Comparison of ENCODE assay signal across 8 cellular contexts in the genomic region with DNA sequence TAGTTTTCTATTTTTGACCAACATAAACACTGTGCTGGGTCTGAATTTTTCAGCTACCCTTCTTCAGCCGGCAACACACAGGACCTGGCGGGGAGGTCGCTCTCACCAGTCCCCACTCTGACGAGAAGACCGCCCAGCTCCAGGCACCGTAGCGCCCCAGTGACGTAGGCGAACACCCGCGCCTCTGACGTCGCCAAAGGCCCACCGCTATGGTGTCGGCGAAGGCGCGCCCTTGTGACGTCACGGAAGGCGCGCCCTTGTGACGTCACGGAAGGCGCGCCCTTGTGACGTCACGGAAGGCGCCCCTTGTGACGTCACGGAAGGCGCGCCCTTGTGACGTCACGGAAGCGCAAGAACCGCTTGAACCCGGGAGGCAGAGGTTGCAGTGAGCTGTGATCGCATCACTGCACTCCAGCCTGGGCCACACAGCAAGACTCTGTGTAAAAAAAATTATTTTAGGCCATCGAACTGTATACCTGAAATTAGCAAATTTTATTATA.
DNase-seq lines count a peak whose midpoint lies in the region; ATAC-seq and TF ChIP-seq lines count a peak whose summit lies in the region.
"Not testable (repeated sequence)": the region's sequence is repeated elsewhere in the genome, so short reads cannot be mapped to it uniquely, and the experiment has no call there.

No MANE protein-coding gene starts in this region.

- peak overlapping the region; percentile 91 to 98 (median 96) for H3K27ac Mint-ChIP-seq in CD4-positive, alpha-beta memory T cell
- peak overlapping the region; percentile 59 to 61 for H3K27ac Mint-ChIP-seq in T-cell

- not testable (repeated sequence) for H3K4me1 Mint-ChIP-seq in CD4-positive, alpha-beta memory T cell; T-cell

- not testable (repeated sequence) for H3K4me1 ChIP-seq in CD4-positive, alpha-beta memory T cell (ENCODE audit: insufficient read depth, low read length); effector memory CD4-positive, alpha-beta T cell (ENCODE audit: control insufficient read depth, insufficient read depth, low read length, poor library complexity, severe bottlenecking); mucosa of descending colon (ENCODE audit: low read depth)

- POLR2A ChIA-PET in CD4-positive, alpha-beta memory T cell (lab: Charles Lee; ENCODE audit: partially characterized antibody), result interaction anchor here (0.7 kb wide), 1 partner anchor 154 kb away, joined by 3 read pairs; a partner anchor contains a TSS
- POLR2A ChIA-PET in T-cell (lab: Charles Lee), result interaction anchor here (0.6 to 0.7 kb wide), 2 partner anchors 1251 to 1582 kb away, joined by 3 to 4 read pairs; a partner anchor contains a TSS

- H3K36me3 Mint-ChIP-seq in CD4-positive, alpha-beta memory T cell; T-cell: not testable (repeated sequence)

- not testable (repeated sequence) for H3K9me3 Mint-ChIP-seq in CD4-positive, alpha-beta memory T cell; T-cell

- H3K4me3 Mint-ChIP-seq in CD4-positive, alpha-beta memory T cell, result peak overlapping the region; percentile 77 to 89 (median 86)
- peak overlapping the region; percentile 60 to 76 (median 74) for H3K4me3 Mint-ChIP-seq in T-cell

- not testable (repeated sequence) for H3K36me3 ChIP-seq in CD4-positive, alpha-beta memory T cell (ENCODE audit: insufficient read depth, low read length); effector memory CD4-positive, alpha-beta T cell (ENCODE audit: control insufficient read depth, insufficient read depth, low read length); mucosa of descending colon (ENCODE audit: low read depth)

- intact Hi-C loops in CD4-positive, alpha-beta memory T cell (cut with micrococcal nuclease); mucosa of descending colon (cut with DNase I, micrococcal nuclease): not testable (repeated sequence)

- not testable (repeated sequence) for H3K27me3 ChIP-seq in CD4-positive, alpha-beta memory T cell (ENCODE audit: insufficient read depth, low read length); effector memory CD4-positive, alpha-beta T cell (replicated peaks; ENCODE audit: control insufficient read depth, insufficient read depth, low read length, poor library complexity, severe bottlenecking)

- peak; percentile 67 to 81 (median 79) for DNase-seq in CD4-positive, alpha-beta memory T cell
- peak in 32 of 34 experiments; percentile 13 to 87 (median 68) for DNase-seq in T-cell
- DNase-seq in activated T-cell treated with anti-CD3 and anti-CD28 coated beads, Interleukin-2, amount 50 U/mL, for 48 hours, result peak; percentile 83 to 85
- peak; percentile 47 to 57 (median 53) for DNase-seq in effector memory CD4-positive, alpha-beta T cell
- peak in 2 of 3 donors; percentile 10 to 46 for DNase-seq in mucosa of descending colon
- peak; percentile 84 for DNase-seq in stimulated activated CD8-positive, alpha-beta memory T cell treated with anti-CD3 and anti-CD28 coated beads, Interleukin-4, amount 100 ng/mL, for 48 hours

- ATAC-seq in GM21447 (IDR thresholded peaks at IDR 0.05; ENCODE audit: unreplicated experiment) (peak; percentile 78), HG03521 (IDR thresholded peaks at IDR 0.05; ENCODE audit: unreplicated experiment) (peak; percentile 96), T-cell (replicated peaks in 1 of 4) (peak; percentile 61 to 72 (median 70))
- not testable (repeated sequence) for ATAC-seq in mucosa of descending colon

- not testable (repeated sequence) for H3K27me3 Mint-ChIP-seq in CD4-positive, alpha-beta memory T cell; T-cell

- TF ChIP-seq CTCF in mucosa of descending colon (IDR thresholded peaks at IDR 0.05), result not testable (repeated sequence)

- H3K9me3 ChIP-seq in CD4-positive, alpha-beta memory T cell (ENCODE audit: control insufficient read depth in 1 of 2, low read length in 2 of 2); effector memory CD4-positive, alpha-beta T cell (ENCODE audit: control insufficient read depth, low read length); mucosa of descending colon: not testable (repeated sequence)

- peak overlapping the region; percentile 47 for H3K27ac ChIP-seq in CD4-positive, alpha-beta memory T cell (ENCODE audit: low read depth, low read length)
- not testable (repeated sequence) for H3K27ac ChIP-seq in effector memory CD4-positive, alpha-beta T cell (ENCODE audit: insufficient read depth, low read length, poor library complexity, severe bottlenecking)

- H3K4me3 ChIP-seq in CD4-positive, alpha-beta memory T cell (ENCODE audit: low read length in 2 of 2), result peak overlapping the region in 1 of 2 donors; percentile 38
- H3K4me3 ChIP-seq in effector memory CD4-positive, alpha-beta T cell (ENCODE audit: insufficient read depth, low read depth, low read length, poor library complexity, severe bottlenecking), result peak overlapping the region; percentile 25
- not testable (repeated sequence) for H3K4me3 ChIP-seq in mucosa of descending colon

- CTCF ChIA-PET in CD4-positive, alpha-beta memory T cell (lab: Charles Lee; ENCODE audit: partially characterized antibody), result not testable (repeated sequence)
- CTCF ChIA-PET in T-cell (lab: Charles Lee), result interaction anchor here (0.6 to 1.4 kb wide), 2 partner anchors 154 to 174 kb away, joined by 4 to 7 read pairs; a partner anchor contains a TSS

Comparison
In these comparisons a context has a peak if more than half of its experiments do, and no peak if none do; other contexts are left out.
1. DNase-seq: peak in every context shown above with its lines; median percentile 84 in activated T-cell treated with anti-CD3 and anti-CD28 coated beads, Interleukin-2, amount 50 U/mL, for 48 hours; 84 in stimulated activated CD8-positive, alpha-beta memory T cell treated with anti-CD3 and anti-CD28 coated beads, Interleukin-4, amount 100 ng/mL, for 48 hours; 79 in CD4-positive, alpha-beta memory T cell; 68 in T-cell; 53 in effector memory CD4-positive, alpha-beta T cell; 28 in mucosa of descending colon.